ENCODE assay signal across 10 cellular contexts in the genomic region with DNA sequence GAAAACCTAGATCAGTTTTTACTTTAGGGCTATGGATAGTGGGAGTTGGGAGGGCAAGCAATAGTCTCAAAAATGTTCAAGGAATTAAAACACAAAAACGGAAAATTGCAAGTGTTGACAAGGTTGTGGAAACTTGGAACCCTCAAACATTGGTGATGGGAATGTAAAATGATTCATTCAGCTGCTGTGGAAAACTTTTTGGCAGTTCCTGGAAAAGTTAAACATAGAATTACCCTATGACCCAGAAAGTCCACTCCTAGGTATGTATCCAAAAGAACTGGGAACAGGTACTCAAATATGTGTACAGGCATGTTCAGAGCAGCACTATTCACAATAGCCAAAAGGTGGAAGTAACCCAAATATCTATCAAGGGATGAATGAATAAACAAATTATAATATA. TPM values are rescaled to one million over a fixed set of nuclear protein-coding genes. Genes with fewer than 3 reads are reported as not detected.
DNase-seq lines count a peak whose midpoint lies in the region; ATAC-seq and TF ChIP-seq lines count a peak whose summit lies in the region.
"Had no signal": no experiment of that assay in that cellular context is flagged by ENCODE, and none has a peak within 500 bp of the region (broad histone marks: within the 10 kb centered on the region; RNA-seq: fewer than 3 reads in every experiment).

No MANE protein-coding gene starts in this region.

- H3K9me3 ChIP-seq in heart left ventricle (no peaks in the 10 kb centered on the region), right cardiac atrium (ENCODE audit: control insufficient read depth, low read length) (no peaks in the 10 kb centered on the region), adipocyte (ENCODE audit: control insufficient read depth, low read length) (no peaks in the 10 kb centered on the region), right lobe of liver (no peaks in the 10 kb centered on the region), upper lobe of left lung (no peaks in the 10 kb centered on the region)

- TF ChIP-seq EP300 in upper lobe of left lung (IDR thresholded peaks at IDR 0.05) = no peak

- ATAC-seq in heart left ventricle = peak in 1 of 4 donors; percentile 21
- ATAC-seq in right cardiac atrium = no peak
- ATAC-seq in right lobe of liver = peak; percentile 45 to 78 (median 64)
- no peak for ATAC-seq in upper lobe of left lung (ENCODE audit: low FRiP score in 2 of 2)

- 26 to 32% (median 29%) methylated on average over 1 of the region's 1 CpG for WGBS in heart left ventricle, 4 donors
- WGBS in right cardiac atrium = 37% methylated on average over 1 of the region's 1 CpG
- 11% methylated on average over 1 of the region's 1 CpG for WGBS in right lobe of liver (ENCODE audit: insufficient coverage, low coverage, low lambda C conversion rate, missing lambda C conversion rate)
- 49 to 71% methylated on average over 1 of the region's 1 CpG for WGBS in upper lobe of left lung, 2 donors

- TF ChIP-seq POLR2A in heart left ventricle (IDR thresholded peaks at IDR 0.05) (no peak), right lobe of liver (IDR thresholded peaks at IDR 0.05) (peak; percentile 40), upper lobe of left lung (IDR thresholded peaks at IDR 0.05) (no peak)

- intact Hi-C loops in heart left ventricle (cut with DNase I) = loop anchor here in 8 of 10 donors (5.0 to 10.0 kb wide), 6 partner anchors 71 to 601 kb away; partner anchors contain the start of genes TEX10 (in 7 of the 8) and NR4A3 (in 1 of the 8)
- intact Hi-C loops in right cardiac atrium (cut with DNase I) = no loop called here
- intact Hi-C loops in right lobe of liver (cut with DNase I) = no loop called here

- H3K36me3 ChIP-seq in heart left ventricle (no peaks in the 10 kb centered on the region), adipocyte (ENCODE audit: control insufficient read depth, insufficient read depth, low read length, severe bottlenecking) (no peaks in the 10 kb centered on the region), right lobe of liver (no peaks in the 10 kb centered on the region), upper lobe of left lung (no peaks in the 10 kb centered on the region)

- H3K4me1 ChIP-seq in heart left ventricle (peaks cover 0 to 33% (median 20%) of the 10 kb centered on the region in 12 donors), right cardiac atrium (ENCODE audit: control insufficient read depth, insufficient read depth, low read length) (peaks cover 7% of the 10 kb centered on the region), adipocyte (ENCODE audit: control insufficient read depth, insufficient read depth, low read length) (peaks cover 37% of the 10 kb centered on the region), right lobe of liver (peaks cover 0 to 13% (median 0%) of the 10 kb centered on the region in 4 donors), upper lobe of left lung (peaks cover 14 to 30% (median 24%) of the 10 kb centered on the region in 4 donors)

- no peak for TF ChIP-seq CTCF in heart left ventricle (IDR thresholded peaks at IDR 0.05)
- TF ChIP-seq CTCF in right lobe of liver (IDR thresholded peaks at IDR 0.05) = no peak
- TF ChIP-seq CTCF in upper lobe of left lung (IDR thresholded peaks at IDR 0.05) = no peak

- peak overlapping the region in 7 of 12 donors; percentile 76 to 95 (median 86) for H3K27ac ChIP-seq in heart left ventricle
- H3K27ac ChIP-seq in right cardiac atrium (ENCODE audit: low read length) = no peak overlapping the region
- peak overlapping the region; percentile 70 to 81 (median 71) for H3K27ac ChIP-seq in right lobe of liver
- peak overlapping the region in 3 of 4 donors; percentile 74 to 85 (median 78) for H3K27ac ChIP-seq in upper lobe of left lung

- no peaks in the 10 kb centered on the region for H3K27me3 ChIP-seq in heart left ventricle
- H3K27me3 ChIP-seq in right cardiac atrium (ENCODE audit: control insufficient read depth, insufficient read depth) = no peaks in the 10 kb centered on the region
- H3K27me3 ChIP-seq in adipocyte (replicated peaks; ENCODE audit: control insufficient read depth, insufficient read depth, low read length) = no peaks in the 10 kb centered on the region
- no peaks in the 10 kb centered on the region for H3K27me3 ChIP-seq in right lobe of liver
- no peaks in the 10 kb centered on the region for H3K27me3 ChIP-seq in upper lobe of left lung

- H3K4me3 ChIP-seq in heart left ventricle (no peak overlapping the region), right cardiac atrium (ENCODE audit: low read length) (no peak overlapping the region), adipocyte (ENCODE audit: low read length) (peak overlapping the region; percentile 90), right lobe of liver (peak overlapping the region in 1 of 3 donors; percentile 82), upper lobe of left lung (no peak overlapping the region)

- peak overlapping the region; percentile 90 for H3K9ac ChIP-seq in adipocyte (ENCODE audit: low read length)

- DNase-seq in heart left ventricle (no peak), right cardiac atrium (no peak), adipocyte (ENCODE audit: low read depth) (peak; percentile 3), right lobe of liver (no peak), upper lobe of left lung (no peak), iPS-NIHi7 (ENCODE audit: extremely low spot score) (no peak), A172 (ENCODE audit: low spot score) (no peak), DMS153 treated with DMSO at 0.1 percent for 48 hours (lab: John Stamatoyannopoulos, UW; ENCODE audit: unreplicated experiment) (no peak)

RNA-seq across cellular contexts. Expression of gene MSANTD3, which starts 1.2 kb away (rescaled TPM):
- total RNA-seq in heart left ventricle = 10 to 100 TPM; 17.8 to 60.5 (median 24.1) TPM
- polyA plus RNA-seq in heart left ventricle = 10 to 100 TPM; 14.3 to 30.1 TPM
- 10 to 100 TPM; 19.7 to 26.7 (median 21.8) TPM for total RNA-seq in right cardiac atrium
- polyA plus RNA-seq in right cardiac atrium = 19.7 TPM
- total RNA-seq in right lobe of liver = 10 to 100 TPM in 3 of 6 experiments, 1 to 10 TPM in 3; 6.7 to 26.9 (median 15.9) TPM
- 10 to 100 TPM; 13.6 to 28.3 (median 23.0) TPM for total RNA-seq in upper lobe of left lung
- total RNA-seq in A172 (2014; rRNA removed; shearing (Covaris generic)) = 239 and 265 TPM in 2 replicates

RNA-seq across cellular contexts. Expression of gene TMEFF1, which starts 47.2 kb away (rescaled TPM):
- 1 to 10 TPM in 1 of 9 donors, under 1 TPM in 5, not detected in 3; 0.14 to 1.1 (median 0.26) TPM for total RNA-seq in heart left ventricle
- polyA plus RNA-seq in heart left ventricle = under 1 TPM in 1 of 2 donors, not detected in 1; 0.03 TPM
- total RNA-seq in right cardiac atrium = under 1 TPM in 2 of 4 donors, not detected in 2; 0.15 to 0.34 TPM
- polyA plus RNA-seq in right cardiac atrium = 0.02 TPM
- total RNA-seq in right lobe of liver = under 1 TPM in 2 of 6 experiments, not detected in 4; 0.09 to 0.24 TPM
- under 1 TPM in 4 of 6 donors, not detected in 2; 0.11 to 0.30 (median 0.18) TPM for total RNA-seq in upper lobe of left lung
- 8.6 and 16.3 TPM in 2 replicates for total RNA-seq in A172 (2014; rRNA removed; shearing (Covaris generic))
- total RNA-seq: mononuclear cell had no signal
- polyA plus RNA-seq: CD14-positive monocyte had no signal

Comparison
In these comparisons a context has a peak if more than half of its experiments do, and no peak if none do; other contexts are left out.
1. intact Hi-C loops: an anchor here in heart left ventricle (5.0 to 10.0 kb wide); none called in right cardiac atrium and right lobe of liver.
2. ATAC-seq: peak in right lobe of liver (4 of 4); none in right cardiac atrium (0 of 2) and upper lobe of left lung (0 of 2).